1 cellular context compared by ENCODE assay signal in genomic region chr14:70282666-70283065, GRCh38.
TF ChIP-seq lines count a peak whose summit lies in the region.

No MANE protein-coding gene starts in this region.

TF ChIP-seq in GM23338, 12 proteins besides CTCF, POLR2A, EP300 and RAD21 (continued from another document):
- TF ChIP-seq EZH2 (IDR thresholded peaks at IDR 0.05; ENCODE audit: low read depth, unreplicated experiment) (no peak), ZNF331 (CRISPR knock-in tag; IDR thresholded peaks at IDR 0.05; ENCODE audit: low read depth) (no peak), NANOG (IDR thresholded peaks at IDR 0.05; ENCODE audit: borderline replicate concordance) (no peak), CREB1 (CRISPR knock-in tag; IDR thresholded peaks at IDR 0.05; ENCODE audit: low read depth) (no peak), ZNF114 (CRISPR knock-in tag; IDR thresholded peaks at IDR 0.05) (no peak), POLR2AphosphoS5 (IDR thresholded peaks at IDR 0.05; ENCODE audit: low read depth) (no peak), JUNB (IDR thresholded peaks at IDR 0.05; ENCODE audit: unreplicated experiment) (no peak), EZH2phosphoT487 (IDR thresholded peaks at IDR 0.05; ENCODE audit: unreplicated experiment) (no peak)
- TF ChIP-seq, protein P1, sequence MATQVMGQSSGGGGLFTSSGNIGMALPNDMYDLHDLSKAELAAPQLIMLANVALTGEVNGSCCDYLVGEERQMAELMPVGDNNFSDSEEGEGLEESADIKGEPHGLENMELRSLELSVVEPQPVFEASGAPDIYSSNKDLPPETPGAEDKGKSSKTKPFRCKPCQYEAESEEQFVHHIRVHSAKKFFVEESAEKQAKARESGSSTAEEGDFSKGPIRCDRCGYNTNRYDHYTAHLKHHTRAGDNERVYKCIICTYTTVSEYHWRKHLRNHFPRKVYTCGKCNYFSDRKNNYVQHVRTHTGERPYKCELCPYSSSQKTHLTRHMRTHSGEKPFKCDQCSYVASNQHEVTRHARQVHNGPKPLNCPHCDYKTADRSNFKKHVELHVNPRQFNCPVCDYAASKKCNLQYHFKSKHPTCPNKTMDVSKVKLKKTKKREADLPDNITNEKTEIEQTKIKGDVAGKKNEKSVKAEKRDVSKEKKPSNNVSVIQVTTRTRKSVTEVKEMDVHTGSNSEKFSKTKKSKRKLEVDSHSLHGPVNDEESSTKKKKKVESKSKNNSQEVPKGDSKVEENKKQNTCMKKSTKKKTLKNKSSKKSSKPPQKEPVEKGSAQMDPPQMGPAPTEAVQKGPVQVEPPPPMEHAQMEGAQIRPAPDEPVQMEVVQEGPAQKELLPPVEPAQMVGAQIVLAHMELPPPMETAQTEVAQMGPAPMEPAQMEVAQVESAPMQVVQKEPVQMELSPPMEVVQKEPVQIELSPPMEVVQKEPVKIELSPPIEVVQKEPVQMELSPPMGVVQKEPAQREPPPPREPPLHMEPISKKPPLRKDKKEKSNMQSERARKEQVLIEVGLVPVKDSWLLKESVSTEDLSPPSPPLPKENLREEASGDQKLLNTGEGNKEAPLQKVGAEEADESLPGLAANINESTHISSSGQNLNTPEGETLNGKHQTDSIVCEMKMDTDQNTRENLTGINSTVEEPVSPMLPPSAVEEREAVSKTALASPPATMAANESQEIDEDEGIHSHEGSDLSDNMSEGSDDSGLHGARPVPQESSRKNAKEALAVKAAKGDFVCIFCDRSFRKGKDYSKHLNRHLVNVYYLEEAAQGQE (IDR thresholded peaks at IDR 0.05; ENCODE audit: unreplicated experiment) = no peak
- TF ChIP-seq, protein P2, sequence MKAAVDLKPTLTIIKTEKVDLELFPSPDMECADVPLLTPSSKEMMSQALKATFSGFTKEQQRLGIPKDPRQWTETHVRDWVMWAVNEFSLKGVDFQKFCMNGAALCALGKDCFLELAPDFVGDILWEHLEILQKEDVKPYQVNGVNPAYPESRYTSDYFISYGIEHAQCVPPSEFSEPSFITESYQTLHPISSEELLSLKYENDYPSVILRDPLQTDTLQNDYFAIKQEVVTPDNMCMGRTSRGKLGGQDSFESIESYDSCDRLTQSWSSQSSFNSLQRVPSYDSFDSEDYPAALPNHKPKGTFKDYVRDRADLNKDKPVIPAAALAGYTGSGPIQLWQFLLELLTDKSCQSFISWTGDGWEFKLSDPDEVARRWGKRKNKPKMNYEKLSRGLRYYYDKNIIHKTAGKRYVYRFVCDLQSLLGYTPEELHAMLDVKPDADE (IDR thresholded peaks at IDR 0.05) = no peak
